ENCODE assay signal across 21 cellular contexts in the genomic region with DNA sequence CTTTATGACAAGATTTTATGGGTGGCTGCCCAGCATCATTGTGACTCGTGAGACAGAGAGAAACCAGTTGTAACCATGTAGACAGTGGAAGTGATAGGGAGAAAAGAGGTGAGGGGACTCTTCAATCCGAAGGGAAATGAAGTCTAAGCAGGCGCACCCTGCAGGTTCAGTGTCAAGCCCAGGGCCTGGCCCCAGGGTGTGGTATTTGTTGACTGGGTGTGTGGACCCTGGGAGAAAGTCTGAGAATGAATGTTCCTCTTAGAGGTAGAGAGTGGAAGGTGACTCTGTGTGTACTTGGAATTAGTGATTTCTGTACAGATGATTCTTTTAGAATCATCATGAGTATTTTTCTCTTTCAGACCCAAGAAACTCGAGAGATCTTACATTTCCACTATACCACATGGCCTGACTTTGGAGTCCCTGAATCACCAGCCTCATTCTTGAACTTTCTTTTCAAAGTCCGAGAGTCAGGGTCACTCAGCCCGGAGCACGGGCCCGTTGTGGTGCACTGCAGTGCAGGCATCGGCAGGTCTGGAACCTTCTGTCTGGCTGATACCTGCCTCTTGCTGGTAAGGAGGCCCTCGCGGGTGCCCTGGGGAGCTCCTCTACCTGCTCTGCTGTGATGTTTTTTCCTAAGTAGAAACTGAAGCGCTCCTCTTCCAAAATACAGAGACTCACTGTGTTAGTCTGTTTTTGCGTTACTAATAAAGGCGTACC.
DNase-seq lines count a peak whose midpoint lies in the region; ATAC-seq and TF ChIP-seq lines count a peak whose summit lies in the region.
"Had no signal": no experiment of that assay in that cellular context is flagged by ENCODE, and none has a peak within 500 bp of the region (broad histone marks: within the 10 kb centered on the region; RNA-seq: fewer than 3 reads in every experiment).

No MANE protein-coding gene starts in this region.

- H3K9me3 ChIP-seq in CD4-positive, CD25-positive, alpha-beta regulatory T cell (ENCODE audit: control insufficient read depth in 2 of 2, low read length in 2 of 2) = no peaks in the 10 kb centered on the region
- H3K9me3 ChIP-seq in gastroesophageal sphincter (no peaks in the 10 kb centered on the region), gastrocnemius medialis (no peaks in the 10 kb centered on the region), prostate gland (no peaks in the 10 kb centered on the region), esophagus squamous epithelium (no peaks in the 10 kb centered on the region)
- H3K9me3 ChIP-seq: BLaER1, body of pancreas, neutrophil had no signal

- H3K27ac Mint-ChIP-seq in activated CD4-positive, alpha-beta T cell treated with anti-CD3 and anti-CD28 coated beads for 36 hours = peak overlapping the region; percentile 49
- peak overlapping the region in 2 of 3 donors; percentile 14 to 78 for H3K27ac Mint-ChIP-seq in CD4-positive, CD25-positive, alpha-beta regulatory T cell

- no peaks in the 10 kb centered on the region for H3K27me3 Mint-ChIP-seq in activated CD4-positive, alpha-beta T cell treated with anti-CD3 and anti-CD28 coated beads for 36 hours
- H3K27me3 Mint-ChIP-seq in CD4-positive, CD25-positive, alpha-beta regulatory T cell = no peaks in the 10 kb centered on the region
- H3K27me3 Mint-ChIP-seq: T-cell had no signal

- H3K36me3 ChIP-seq in CD4-positive, CD25-positive, alpha-beta regulatory T cell (ENCODE audit: control insufficient read depth, insufficient read depth, low read length) = peaks cover 89% of the 10 kb centered on the region
- peaks cover 0 to 88% of the 10 kb centered on the region in 2 donors for H3K36me3 ChIP-seq in gastroesophageal sphincter
- peaks cover 0 to 70% of the 10 kb centered on the region in 2 donors for H3K36me3 ChIP-seq in gastrocnemius medialis
- peaks cover 4 to 24% of the 10 kb centered on the region in 2 donors for H3K36me3 ChIP-seq in prostate gland
- peaks cover 35 to 100% (median 47%) of the 10 kb centered on the region in 3 donors for H3K36me3 ChIP-seq in esophagus squamous epithelium

- 79 to 86% methylated on average over 6 to 7 of the region's 14 CpGs for WGBS in gastroesophageal sphincter (ENCODE audit: low coverage in 1 of 2), 2 donors
- WGBS in prostate gland = 82% methylated on average over 14 of the region's 14 CpGs
- WGBS in esophagus squamous epithelium, 2 donors = 66 to 86% methylated on average over 6 to 12 of the region's 14 CpGs

- H3K9me3 Mint-ChIP-seq in activated CD4-positive, alpha-beta T cell treated with anti-CD3 and anti-CD28 coated beads for 36 hours (ENCODE audit: low read depth) = no peaks in the 10 kb centered on the region
- H3K9me3 Mint-ChIP-seq in CD4-positive, CD25-positive, alpha-beta regulatory T cell = no peaks in the 10 kb centered on the region
- H3K9me3 Mint-ChIP-seq: T-cell had no signal

- no peaks in the 10 kb centered on the region for H3K27me3 ChIP-seq in CD4-positive, CD25-positive, alpha-beta regulatory T cell (ENCODE audit: control insufficient read depth, insufficient read depth, low read length)
- H3K27me3 ChIP-seq in gastroesophageal sphincter (no peaks in the 10 kb centered on the region), gastrocnemius medialis (no peaks in the 10 kb centered on the region), prostate gland (replicated peaks; ENCODE audit: insufficient read depth) (no peaks in the 10 kb centered on the region), esophagus squamous epithelium (no peaks in the 10 kb centered on the region)
- H3K27me3 ChIP-seq: BLaER1, body of pancreas, neutrophil had no signal

- H3K4me3 ChIP-seq in CD4-positive, CD25-positive, alpha-beta regulatory T cell (ENCODE audit: low read depth, low read length) = no peak overlapping the region
- H3K4me3 ChIP-seq in gastroesophageal sphincter (no peak overlapping the region), gastrocnemius medialis (no peak overlapping the region), prostate gland (no peak overlapping the region), esophagus squamous epithelium (no peak overlapping the region)
- H3K4me3 ChIP-seq: BLaER1, body of pancreas, coronary artery, GM12878, K562 had no signal

- intact Hi-C loops in activated CD4-positive, alpha-beta T cell treated with anti-CD3 and anti-CD28 coated beads for 36 hours (cut with DNase I, micrococcal nuclease) = loop anchor here in 1 of 2 experiments (5.0 to 10.0 kb wide), 3 partner anchors 116 to 386 kb away; a partner anchor contains a TSS
- intact Hi-C loops in gastrocnemius medialis (cut with DNase I; ENCODE audit: low total_unique reads) (loop anchor here (2.0 to 10.0 kb wide), 4 partner anchors 95 to 466 kb away; a partner anchor contains a TSS), prostate gland (cut with DNase I) (loop anchor here (5.0 kb wide), 1 partner anchor 116 kb away; no protein-coding TSS in a partner anchor), esophagus squamous epithelium (cut with DNase I) (loop anchor here (5.0 kb wide), 2 partner anchors 101 to 396 kb away; no protein-coding TSS in a partner anchor)

- POLR2A ChIA-PET in activated CD4-positive, alpha-beta T cell treated with anti-CD3 and anti-CD28 coated beads for 36 hours (lab: Charles Lee) = no interaction called here

- in situ Hi-C loops in gastrocnemius medialis (cut with MboI; ENCODE audit: low sequenced_read_pairs in 4 of 4) = loop anchor here (5.0 to 10.0 kb wide), 5 partner anchors 93 to 391 kb away; no protein-coding TSS in a partner anchor

- TF ChIP-seq CTCF in gastroesophageal sphincter (IDR thresholded peaks at IDR 0.05) = no peak
- no peak for TF ChIP-seq CTCF in gastrocnemius medialis (IDR thresholded peaks at IDR 0.05 in 4 of 5, conservative IDR thresholded peaks at IDR 0.05 in 1 of 5)
- TF ChIP-seq CTCF in prostate gland (IDR thresholded peaks at IDR 0.05) = no peak
- TF ChIP-seq CTCF in esophagus squamous epithelium (IDR thresholded peaks at IDR 0.05) = no peak

- H3K4me1 ChIP-seq in CD4-positive, CD25-positive, alpha-beta regulatory T cell (ENCODE audit: control insufficient read depth, insufficient read depth, low read length, poor library complexity, severe bottlenecking) = no peaks in the 10 kb centered on the region
- peaks cover 2 to 48% (median 6%) of the 10 kb centered on the region in 3 donors for H3K4me1 ChIP-seq in gastroesophageal sphincter
- H3K4me1 ChIP-seq in gastrocnemius medialis = peaks cover 44 to 46% of the 10 kb centered on the region in 2 donors
- H3K4me1 ChIP-seq in prostate gland (replicated peaks) = peaks cover 8% of the 10 kb centered on the region
- H3K4me1 ChIP-seq in esophagus squamous epithelium = peaks cover 4 to 46% (median 15%) of the 10 kb centered on the region in 3 donors

- TF ChIP-seq POLR2A in gastroesophageal sphincter (IDR thresholded peaks at IDR 0.05) = no peak
- no peak for TF ChIP-seq POLR2A in gastrocnemius medialis (IDR thresholded peaks at IDR 0.05)
- no peak for TF ChIP-seq POLR2A in prostate gland (IDR thresholded peaks at IDR 0.05)
- no peak for TF ChIP-seq POLR2A in esophagus squamous epithelium (IDR thresholded peaks at IDR 0.05)

- no peak for TF ChIP-seq EP300 in gastroesophageal sphincter (IDR thresholded peaks at IDR 0.05)

- H3K4me1 Mint-ChIP-seq in activated CD4-positive, alpha-beta T cell treated with anti-CD3 and anti-CD28 coated beads for 36 hours = peaks cover 25% of the 10 kb centered on the region
- H3K4me1 Mint-ChIP-seq in CD4-positive, CD25-positive, alpha-beta regulatory T cell = peaks cover 5 to 13% (median 8%) of the 10 kb centered on the region in 4 donors

- H3K4me3 Mint-ChIP-seq in activated CD4-positive, alpha-beta T cell treated with anti-CD3 and anti-CD28 coated beads for 36 hours = no peak overlapping the region
- no peak overlapping the region for H3K4me3 Mint-ChIP-seq in CD4-positive, CD25-positive, alpha-beta regulatory T cell
- H3K4me3 Mint-ChIP-seq: T-cell had no signal

- H3K36me3 Mint-ChIP-seq in activated CD4-positive, alpha-beta T cell treated with anti-CD3 and anti-CD28 coated beads for 36 hours (ENCODE audit: low read depth) = peaks cover 75% of the 10 kb centered on the region
- peaks cover 47% of the 10 kb centered on the region for H3K36me3 Mint-ChIP-seq in CD4-positive, CD25-positive, alpha-beta regulatory T cell

- CTCF ChIA-PET in activated CD4-positive, alpha-beta T cell treated with anti-CD3 and anti-CD28 coated beads for 36 hours (lab: Charles Lee) = interaction anchor here (0.6 to 3.9 kb wide), 10 partner anchors 11 to 199 kb away, joined by 3 to 29 read pairs (median 5); a partner anchor contains a TSS

- no peak overlapping the region for H3K27ac ChIP-seq in CD4-positive, CD25-positive, alpha-beta regulatory T cell (ENCODE audit: insufficient read depth, low read length, poor library complexity, severe bottlenecking)
- H3K27ac ChIP-seq in gastroesophageal sphincter (peak overlapping the region in 3 of 4 donors; percentile 47 to 61 (median 57)), gastrocnemius medialis (peak overlapping the region; percentile 89 to 96 (median 92)), prostate gland (no peak overlapping the region), esophagus squamous epithelium (peak overlapping the region in 1 of 4 donors; percentile 13)
- H3K27ac ChIP-seq: coronary artery, neutrophil had no signal

- DNase-seq in activated CD4-positive, alpha-beta T cell treated with anti-CD3 and anti-CD28 coated beads for 36 hours = no peak
- no peak for DNase-seq in activated CD4-positive, alpha-beta T cell treated with anti-CD3 and anti-CD28 coated beads, Interleukin-2, amount 50 U/mL, for 4 hours
- no peak for DNase-seq in CD4-positive, CD25-positive, alpha-beta regulatory T cell
- DNase-seq in gastrocnemius medialis (peak in 1 of 2 donors; percentile 10), NCI-H748 (lab: John Stamatoyannopoulos, UW; ENCODE audit: unreplicated experiment) (no peak), prostate gland (ENCODE audit: low spot score) (no peak), esophagus squamous epithelium (lab: John Stamatoyannopoulos, UW) (no peak)
- DNase-seq: 8988T; body of pancreas; GF-D8; HCEC 1CT; NCI-H187 treated with DMSO at 0.1 percent for 48 hours; NK-92 treated with Interleukin-12 subunit alpha and Interleukin-12 subunit beta, amount 100 ng/mL, for 24 hours; right cardiac atrium; T-cell had no signal

- peak; percentile 59 for ATAC-seq in activated CD4-positive, alpha-beta T cell treated with anti-CD3 and anti-CD28 coated beads for 36 hours
- ATAC-seq in CD4-positive, CD25-positive, alpha-beta regulatory T cell (ENCODE audit: low read depth in 2 of 2) = no peak
- ATAC-seq in gastroesophageal sphincter (no peak), gastrocnemius medialis (no peak)
- ATAC-seq: body of pancreas, GM12878, K562, T-cell had no signal

Comparison
In these comparisons a context has a peak if more than half of its experiments do, and no peak if none do; other contexts are left out.
1. H3K27ac ChIP-seq: peak in gastroesophageal sphincter (3 of 4) and gastrocnemius medialis (4 of 4); none in CD4-positive, CD25-positive, alpha-beta regulatory T cell (single experiment) and prostate gland (0 of 2).